21 cellular contexts compared by ENCODE assay signal in the genomic region with DNA sequence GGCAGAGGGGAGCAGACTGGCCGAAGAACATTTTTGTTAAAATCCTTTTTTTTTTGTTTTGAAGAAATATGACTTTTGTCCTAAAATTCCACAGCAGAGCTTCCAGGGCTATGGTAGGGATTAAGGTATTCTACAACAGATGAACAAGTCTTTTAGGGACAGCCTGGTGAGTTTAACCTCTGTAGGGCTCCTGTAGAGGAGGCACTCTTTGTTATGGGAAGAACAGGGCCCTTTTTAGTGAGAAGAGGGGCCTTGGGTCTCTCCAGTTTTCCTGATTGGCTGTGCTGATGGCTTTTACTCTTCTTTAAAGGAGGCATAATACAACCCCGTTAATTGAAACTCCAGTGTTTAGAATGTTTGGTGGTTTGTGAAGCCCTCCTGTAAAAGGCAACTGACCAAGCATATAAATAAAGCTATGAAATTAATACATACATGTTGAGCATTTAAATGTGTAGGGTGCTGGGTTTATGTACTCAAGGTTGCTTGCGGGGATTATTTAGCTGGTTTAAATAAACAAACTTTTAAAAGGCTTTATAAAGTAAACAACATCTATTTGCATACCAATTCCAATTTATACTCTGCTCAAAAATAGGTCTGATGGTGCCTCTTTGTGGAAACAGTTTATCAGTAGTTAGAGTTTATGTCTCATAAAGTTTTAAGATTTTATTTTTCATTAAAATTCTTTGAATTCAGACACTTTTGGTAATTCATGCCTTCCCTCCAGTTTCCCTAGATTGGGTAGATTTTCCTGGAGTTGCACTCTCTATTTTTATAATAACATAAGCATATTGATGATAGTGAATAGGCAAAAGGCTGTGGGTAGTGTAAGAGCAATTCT. TPM values are rescaled to one million over a fixed set of nuclear protein-coding genes. Genes with fewer than 3 reads are reported as not detected.
DNase-seq lines count a peak whose midpoint lies in the region; FAIRE-seq and TF ChIP-seq lines count a peak whose summit lies in the region.
"Had no signal": no experiment of that assay in that cellular context is flagged by ENCODE, and none has a peak within 500 bp of the region (broad histone marks: within the 10 kb centered on the region; RNA-seq: fewer than 3 reads in every experiment).

No MANE protein-coding gene starts in this region.

- peak; percentile 43 for TF ChIP-seq CTCF in C4-2B (conservative IDR thresholded peaks at IDR 0.05)
- no peak for TF ChIP-seq CTCF in H9 (conservative IDR thresholded peaks at IDR 0.05)
- TF ChIP-seq CTCF in H1 (IDR thresholded peaks at IDR 0.05; ENCODE audit: control extremely low read depth in 1 of 3, insufficient read depth in 1 of 3, low read depth in 1 of 3, low read length in 3 of 3), result no peak
- no peak for TF ChIP-seq CTCF in progenitor cell of endocrine pancreas (IDR thresholded peaks at IDR 0.05; ENCODE audit: unreplicated experiment)

- H3K9ac ChIP-seq in H9 (ENCODE audit: extremely low read depth, insufficient read length, low read length) (no peak overlapping the region), H1 (replicated peaks in 1 of 4; ENCODE audit: extremely low read depth in 1 of 4, low read depth in 3 of 4, low read length in 3 of 4) (no peak overlapping the region)

- H3K27me3 ChIP-seq in H9 (ENCODE audit: insufficient read depth, low read length) (no peaks in the 10 kb centered on the region), H1 (replicated peaks in 1 of 4; ENCODE audit: control insufficient read depth in 3 of 4, extremely low read depth in 1 of 4, insufficient read depth in 3 of 4, low read length in 3 of 4) (no peaks in the 10 kb centered on the region)
- H3K27me3 ChIP-seq: adrenal gland, cardiac muscle cell, dorsolateral prefrontal cortex, SJCRH30, spleen had no signal

- H3K4me3 Mint-ChIP-seq in H9, result peak overlapping the region in 1 of 2 experiments; percentile 24; a peak in 2 of 5 replicates
- no peak overlapping the region for H3K4me3 Mint-ChIP-seq in progenitor cell of endocrine pancreas (ENCODE audit: low read depth)

- DNase-seq in H9, result no peak
- no peak for DNase-seq in H1 (ENCODE audit: low read depth in 1 of 2, low spot score in 2 of 2)
- no peak for DNase-seq in progenitor cell of endocrine pancreas (ENCODE audit: low spot score, unreplicated experiment)
- no peak for DNase-seq in NCI-H1048 (lab: John Stamatoyannopoulos, UW)
- no peak for DNase-seq in NCI-H510A treated with DMSO at 0.1 percent for 48 hours (lab: John Stamatoyannopoulos, UW)
- no peak for DNase-seq in SK-N-DZ (ENCODE audit: low spot score)
- DNase-seq: activated CD4-positive, alpha-beta T cell treated with anti-CD3 and anti-CD28 coated beads, Interleukin-2, amount 50 U/mL, for 48 hours; activated gamma-delta T cell treated with Interleukin-2 at 50 U/mL for 16 hours; adrenal gland; dorsolateral prefrontal cortex; hypothalamus; mesenchymal stem cell; NCI-H187 treated with DMSO at 0.1 percent for 48 hours; NCI-H510A; SJCRH30; spleen; T-helper 2 cell; WERI-Rb-1 had no signal

- H3K4me3 ChIP-seq in H1 (ENCODE audit: extremely low read depth in 1 of 4, insufficient read depth in 2 of 4, low read depth in 3 of 4, low read length in 4 of 4), result peak overlapping the region in 1 of 4 experiments; percentile 34; a peak in 1 of 8 replicates
- H3K4me3 ChIP-seq: adrenal gland, cardiac muscle cell, dorsolateral prefrontal cortex, SJCRH30, spleen had no signal

- H3K4me1 Mint-ChIP-seq in H9 (peaks cover 88 to 93% of the 10 kb centered on the region in 2 experiments), progenitor cell of endocrine pancreas (ENCODE audit: low read depth) (peaks cover 73% of the 10 kb centered on the region)

- WGBS in H9 (ENCODE audit: extremely low coverage, insufficient read length, low lambda C conversion rate), result no CpG with 5 or more reads among the region's 3 CpGs
- WGBS in H1 (ENCODE audit: extremely low coverage in 1 of 2, insufficient coverage in 1 of 2, insufficient read length in 1 of 2, insufficient replicate concordance in 2 of 2, low coverage in 1 of 2, low lambda C conversion rate in 2 of 2, missing lambda C conversion rate in 1 of 2), 2 experiments, result 47% methylated on average over 3 of the region's 3 CpGs; no CpG with 5 or more reads in 1 of the 2 experiments

- no peak overlapping the region for H3T11ph ChIP-seq in H9 (ENCODE audit: low read length)

- H3K23me2 ChIP-seq in H9 (ENCODE audit: insufficient read length, low read depth, low read length, poor library complexity, severe bottlenecking), result peaks cover 5% of the 10 kb centered on the region
- no peaks in the 10 kb centered on the region; the same call in 1 of the 2 replicates for H3K23me2 ChIP-seq in H1 (ENCODE audit: low read depth, low read length)

- no peak overlapping the region for H3K56ac ChIP-seq in H9 (ENCODE audit: insufficient read length, low read depth, low read length)
- no peak overlapping the region for H3K56ac ChIP-seq in H1 (replicated peaks; ENCODE audit: insufficient read length, low read depth, low read length)

- H2BK20ac ChIP-seq in H9 (ENCODE audit: low read depth, low read length, poor library complexity, severe bottlenecking), result no peak overlapping the region
- H2BK20ac ChIP-seq in H1 (ENCODE audit: low read length), result no peak overlapping the region

- no peak overlapping the region for H3K4ac ChIP-seq in H9 (ENCODE audit: low read depth, low read length)
- no peak overlapping the region for H3K4ac ChIP-seq in H1 (replicated peaks; ENCODE audit: insufficient read length, low read depth, low read length)

- FAIRE-seq in H1 (lab: Jason Lieb, UNC), result peak; percentile 81
- FAIRE-seq: HepG2 had no signal

- H4K5ac ChIP-seq in H9 (ENCODE audit: insufficient read length, low read depth, low read length) (no peak overlapping the region), H1 (ENCODE audit: insufficient read length, low read depth, low read length) (no peak overlapping the region)

- H2BK120ac ChIP-seq in H9 (ENCODE audit: low read depth, low read length, poor library complexity, severe bottlenecking) (no peak overlapping the region), H1 (replicated peaks; ENCODE audit: low read depth, low read length) (no peak overlapping the region)

- H3K4me2 ChIP-seq in H9 (ENCODE audit: insufficient read depth, insufficient read length, low read length) (no peak overlapping the region), H1 (ENCODE audit: insufficient read depth in 1 of 2, low read depth in 2 of 2, low read length in 2 of 2) (peak overlapping the region; percentile 21 to 49)

- no peak overlapping the region for H3K14ac ChIP-seq in H9 (ENCODE audit: insufficient read depth, low read length)
- H3K14ac ChIP-seq in H1 (ENCODE audit: insufficient read length), result no peak overlapping the region

- H2BK15ac ChIP-seq in H9 (ENCODE audit: low read depth, low read length) (no peak overlapping the region), H1 (ENCODE audit: low read length) (no peak overlapping the region)

- POLR2A ChIA-PET in H1 (lab: Charles Lee; ENCODE audit: partially characterized antibody), result interaction anchor here (0.7 kb wide), 1 partner anchor 14 kb away, joined by 4 read pairs; no protein-coding TSS in a partner anchor

- H3K18ac ChIP-seq in H9 (ENCODE audit: insufficient read length, low read depth, low read length) (no peak overlapping the region), H1 (ENCODE audit: extremely low read depth, low read length) (no peak overlapping the region; the same call in 1 of the 2 replicates)

- H3K27ac ChIP-seq in C4-2B, result no peak overlapping the region
- no peak overlapping the region for H3K27ac ChIP-seq in H9 (ENCODE audit: insufficient read length, low read depth, low read length)
- H3K27ac ChIP-seq in H1 (ENCODE audit: low read depth, low read length), result no peak overlapping the region
- H3K27ac ChIP-seq: adrenal gland, cardiac muscle cell, SJCRH30, spleen, WERI-Rb-1 had no signal

- H2BK5ac ChIP-seq in H9 (ENCODE audit: insufficient read length, low read length) (no peak overlapping the region), H1 (ENCODE audit: low read depth, low read length) (no peak overlapping the region)

- CTCF ChIA-PET in H1 (lab: Charles Lee; ENCODE audit: partially characterized antibody), result interaction anchor here (0.6 to 2.2 kb wide), 4 partner anchors 11 to 184 kb away, joined by 3 to 10 read pairs (median 4); no protein-coding TSS in a partner anchor

- peaks cover 6% of the 10 kb centered on the region for H3K79me1 ChIP-seq in H9 (ENCODE audit: insufficient read depth, low read depth, low read length, poor library complexity, severe bottlenecking)
- H3K79me1 ChIP-seq in H1 (ENCODE audit: low read depth, low read length), result no peaks in the 10 kb centered on the region; the same call in 1 of the 2 replicates

- H3K4me1 ChIP-seq in H9 (ENCODE audit: insufficient read depth, low read length) (peaks cover 20% of the 10 kb centered on the region), H1 (replicated peaks in 1 of 4; ENCODE audit: control insufficient read depth in 3 of 4, insufficient read depth in 4 of 4, low read length in 3 of 4) (peaks cover 18 to 52% (median 47%) of the 10 kb centered on the region in 4 experiments)

- TF ChIP-seq EP300 in H1 (IDR thresholded peaks at IDR 0.05; ENCODE audit: borderline replicate concordance in 1 of 2, low read depth in 2 of 2, low read length in 2 of 2), result no peak

- H3K36me3 ChIP-seq in H1 (ENCODE audit: control insufficient read depth in 2 of 4, insufficient read depth in 4 of 4, low read length in 3 of 4), result peaks cover 0 to 10% (median 4%) of the 10 kb centered on the region in 4 experiments; a peak in 4 of 8 replicates
- H3K36me3 ChIP-seq: adrenal gland, SJCRH30, spleen, WERI-Rb-1 had no signal

- no peak overlapping the region for H2AK5ac ChIP-seq in H9 (ENCODE audit: insufficient read length, low read length)
- H2AK5ac ChIP-seq in H1 (ENCODE audit: low read depth, low read length), result no peak overlapping the region

- H3K27me3 Mint-ChIP-seq in H9 (ENCODE audit: low read depth) (no peaks in the 10 kb centered on the region), progenitor cell of endocrine pancreas (no peaks in the 10 kb centered on the region)

- H4K8ac ChIP-seq in H9 (replicated peaks; ENCODE audit: insufficient read length, low read depth, low read length) (no peak overlapping the region), H1 (ENCODE audit: extremely low read depth, insufficient read depth, low read length) (no peak overlapping the region)

- TF ChIP-seq RAD21 in H1 (IDR thresholded peaks at IDR 0.05 in 1 of 2, conservative IDR thresholded peaks at IDR 0.05 in 1 of 2; ENCODE audit: low read depth in 2 of 2, low read length in 2 of 2), result no peak; a peak in 1 of 4 replicates

- no peak overlapping the region for H4K91ac ChIP-seq in H9 (ENCODE audit: insufficient read length, low read depth, low read length)
- no peak overlapping the region for H4K91ac ChIP-seq in H1 (replicated peaks; ENCODE audit: insufficient read length, low read length)

- H3K27ac Mint-ChIP-seq in H9 (peak overlapping the region in 2 of 3 experiments; percentile 83 to 89; a peak in 3 of 7 replicates), progenitor cell of endocrine pancreas (peak overlapping the region; percentile 3)

- H2AFZ ChIP-seq in H9 (ENCODE audit: low read length), result no peak overlapping the region
- no peak overlapping the region for H2AFZ ChIP-seq in H1 (ENCODE audit: low read length)

- peaks cover 27% of the 10 kb centered on the region; the same call in 1 of the 2 replicates for H3K79me2 ChIP-seq in H9 (ENCODE audit: insufficient read depth, low read length)
- peaks cover 7 to 77% of the 10 kb centered on the region in 2 experiments; a peak in 3 of 4 replicates for H3K79me2 ChIP-seq in H1 (ENCODE audit: control insufficient read depth in 1 of 2, insufficient read depth in 2 of 2, low read length in 2 of 2)

- peaks cover 11 to 15% (median 15%) of the 10 kb centered on the region in 3 experiments; a peak in 6 of 7 replicates for H3K36me3 Mint-ChIP-seq in H9 (ENCODE audit: insufficient read depth in 1 of 3, low read depth in 3 of 3)
- peaks cover 13% of the 10 kb centered on the region for H3K36me3 Mint-ChIP-seq in progenitor cell of endocrine pancreas (ENCODE audit: insufficient read depth)

- H3K9me3 ChIP-seq in H9 (ENCODE audit: control insufficient read depth, low read depth, low read length) (no peaks in the 10 kb centered on the region), H1 (ENCODE audit: insufficient read depth in 2 of 2, low read depth in 1 of 2, low read length in 1 of 2) (no peaks in the 10 kb centered on the region)
- H3K9me3 ChIP-seq: adrenal gland, SJCRH30, spleen had no signal

- H3K9me3 Mint-ChIP-seq in H9, result no peaks in the 10 kb centered on the region
- no peaks in the 10 kb centered on the region for H3K9me3 Mint-ChIP-seq in progenitor cell of endocrine pancreas (ENCODE audit: low read depth)

- no peak overlapping the region for H3K23ac ChIP-seq in H9 (ENCODE audit: insufficient read length, low read depth, low read length)
- no peak overlapping the region for H3K23ac ChIP-seq in H1 (ENCODE audit: insufficient read length)

- H4K20me1 ChIP-seq in H9 (ENCODE audit: control insufficient read depth, insufficient read depth, insufficient read length) (no peaks in the 10 kb centered on the region), H1 (replicated peaks in 1 of 2; ENCODE audit: control insufficient read depth in 1 of 2, insufficient read depth in 2 of 2, low read length in 2 of 2) (peaks cover 16 to 22% of the 10 kb centered on the region in 2 experiments)

- H2BK12ac ChIP-seq in H9 (ENCODE audit: insufficient read length, low read depth, low read length), result no peak overlapping the region
- no peak overlapping the region for H2BK12ac ChIP-seq in H1 (ENCODE audit: low read depth, low read length)

- no peak; a peak in 1 of 3 replicates for TF ChIP-seq POLR2A in H1 (IDR thresholded peaks at IDR 0.05; ENCODE audit: control extremely low read depth in 1 of 2, low read depth in 2 of 2, low read length in 2 of 2)

RNA-seq across cellular contexts. Expression of gene PBX1, which starts 46.5 kb away (rescaled TPM):
- total RNA-seq in H9 (2021) (133 and 142 TPM in 2 replicates), progenitor cell of endocrine pancreas (204 and 205 TPM in 2 replicates)
- total RNA-seq in H1 (2021; fragmentation: NEBNext Ultra II Directional; extraction: Animal tissue kit (Norgen Biotek cat#: 25700)), result 118 and 124 TPM in 2 replicates
- 80.1 and 87.4 TPM in 2 replicates for polyA plus RNA-seq in H1 (2011; rRNA removed)
- polyA plus RNA-seq in H1 (2011; cell fraction: cytosol; rRNA removed), result 74.1 TPM
- 95.6 TPM for polyA plus RNA-seq in H1 (2011; cell fraction: nucleus; rRNA removed)
- polyA plus RNA-seq in H1 (2012, experiment 1 of 2), result 77.4 to 111 TPM (median 91.6 TPM) in 4 replicates
- polyA plus RNA-seq in H1 (2012, experiment 2 of 2), result 28.4 TPM
- polyA plus RNA-seq in H1 (2013, experiment 1 of 2), result 54.3 TPM
- 50.2 TPM for polyA plus RNA-seq in H1 (2013, experiment 2 of 2)
- polyA minus RNA-seq in H1 (2011; rRNA and poly(A)+ RNA removed), result 219 and 238 TPM in 2 replicates
- polyA minus RNA-seq in H1 (2011; cell fraction: cytosol; rRNA and poly(A)+ RNA removed), result 79.4 TPM
- polyA minus RNA-seq in H1 (2011; cell fraction: nucleus; rRNA and poly(A)+ RNA removed), result 225 TPM
- polyA plus RNA-seq in SK-N-DZ (2014; cell fraction: cytosol; rRNA removed), result 10.4 and 11.3 TPM in 2 replicates
- polyA plus RNA-seq in SK-N-DZ (2014; cell fraction: nucleus; rRNA removed), result 6.7 and 6.9 TPM in 2 replicates
- total RNA-seq: HepG2 had no signal
